21 cellular contexts compared by ENCODE assay signal in genomic region chr12:49865109-49865781, GRCh38. TPM values are rescaled to one million over a fixed set of nuclear protein-coding genes. Genes with fewer than 3 reads are reported as not detected.
DNase-seq lines count a peak whose midpoint lies in the region; ATAC-seq and TF ChIP-seq lines count a peak whose summit lies in the region.
"Had no signal": no experiment of that assay in that cellular context is flagged by ENCODE, and none has a peak within 500 bp of the region (broad histone marks: within the 10 kb centered on the region; RNA-seq: fewer than 3 reads in every experiment).

No MANE protein-coding gene starts in this region.

- no peak overlapping the region for H2BK12ac ChIP-seq in neuronal stem cell (ENCODE audit: low read length)

- H3K9ac ChIP-seq in Karpas-422 (ENCODE audit: low read length), result no peak overlapping the region
- H3K9ac ChIP-seq in neuronal stem cell (ENCODE audit: low read depth, low read length, poor library complexity), result no peak overlapping the region
- H3K9ac ChIP-seq: KMS-11 had no signal

- H3K14ac ChIP-seq in neuronal stem cell (ENCODE audit: low read length), result peak overlapping the region; percentile 71

- POLR2A ChIA-PET in PC-9 (lab: Charles Lee; ENCODE audit: unreplicated experiment), result no interaction called here

- CTCF ChIA-PET in activated CD8-positive, alpha-beta memory T cell treated with anti-CD3 and anti-CD28 coated beads, Interleukin-2, amount 10 ng/mL, durations not matched to agents 7 days and 5 days (lab: Charles Lee), result interaction anchor here (1.2 to 1.5 kb wide), 4 partner anchors 11 to 102 kb away, joined by 3 to 9 read pairs (median 4); no protein-coding TSS in a partner anchor
- CTCF ChIA-PET in PC-9 (lab: Charles Lee), result interaction anchor here (3.6 kb wide), 1 partner anchor 102 kb away, joined by 20 read pairs; no protein-coding TSS in a partner anchor

- H3K9me2 ChIP-seq in Karpas-422 (replicated peaks; ENCODE audit: insufficient read depth, low read length), result no peaks in the 10 kb centered on the region
- H3K9me2 ChIP-seq in PC-9 (ENCODE audit: insufficient read depth), result no peaks in the 10 kb centered on the region

- no peaks in the 10 kb centered on the region for H3K79me1 ChIP-seq in neuronal stem cell (ENCODE audit: low read depth, low read length)

- H2BK120ac ChIP-seq in neuronal stem cell (ENCODE audit: low read depth, low read length), result no peak overlapping the region

- no peak overlapping the region for H3K4ac ChIP-seq in neuronal stem cell (ENCODE audit: low read length)

- no peaks in the 10 kb centered on the region for H3K79me2 ChIP-seq in Karpas-422 (ENCODE audit: low read length)
- no peaks in the 10 kb centered on the region for H3K79me2 ChIP-seq in PC-9 (ENCODE audit: low read depth)

- no peak overlapping the region for H3K27ac ChIP-seq in Karpas-422 (ENCODE audit: low read length)
- no peak overlapping the region for H3K27ac ChIP-seq in neuronal stem cell (replicated peaks; ENCODE audit: low read length)
- no peak overlapping the region for H3K27ac ChIP-seq in PC-9
- H3K27ac ChIP-seq: KMS-11 had no signal

- no peak overlapping the region for H3K18ac ChIP-seq in neuronal stem cell (ENCODE audit: low read length)

- H3K27ac Mint-ChIP-seq in activated CD8-positive, alpha-beta memory T cell treated with anti-CD3 and anti-CD28 coated beads, Interleukin-2, amount 10 ng/mL, durations not matched to agents 7 days and 5 days, result no peak overlapping the region
- no peak overlapping the region for H3K27ac Mint-ChIP-seq in stimulated activated naive CD8-positive, alpha-beta T cell treated with anti-CD3 and anti-CD28 coated beads, Interleukin-15, amount 100 ng/mL, for 72 hours
- H3K27ac Mint-ChIP-seq: CD8-positive, alpha-beta T cell had no signal

- no peaks in the 10 kb centered on the region for H3K9me3 Mint-ChIP-seq in activated CD8-positive, alpha-beta memory T cell treated with anti-CD3 and anti-CD28 coated beads, Interleukin-2, amount 10 ng/mL, durations not matched to agents 7 days and 5 days (ENCODE audit: low read depth)
- H3K9me3 Mint-ChIP-seq in stimulated activated naive CD8-positive, alpha-beta T cell treated with anti-CD3 and anti-CD28 coated beads, Interleukin-15, amount 100 ng/mL, for 72 hours, result no peaks in the 10 kb centered on the region
- H3K9me3 Mint-ChIP-seq: CD8-positive, alpha-beta T cell had no signal

- no TSS peak for BruUV-seq in PC-9 (replicated peaks; lab: Mats Ljungman, UMichigan)

- WGBS in neuronal stem cell (ENCODE audit: extremely low coverage in 2 of 2, insufficient read length in 2 of 2, insufficient replicate concordance in 1 of 2), 2 donors, result no CpG with 5 or more reads among the region's 13 CpGs

- H3K36me3 ChIP-seq in Karpas-422 (ENCODE audit: insufficient read depth, low read length) (no peaks in the 10 kb centered on the region), neuronal stem cell (replicated peaks in 1 of 2; ENCODE audit: control insufficient read depth in 2 of 2, insufficient read depth in 2 of 2, low read length in 2 of 2) (no peaks in the 10 kb centered on the region), PC-9 (ENCODE audit: low read depth) (no peaks in the 10 kb centered on the region)

- H3F3A ChIP-seq in PC-9 (ENCODE audit: insufficient read depth, low read depth), result peaks cover 8% of the 10 kb centered on the region; the same call in 1 of the 2 replicates

- no peak overlapping the region for H3K4me3 ChIP-seq in Karpas-422 (ENCODE audit: low read length)
- no peak overlapping the region for H3K4me3 ChIP-seq in neuronal stem cell (ENCODE audit: low read length in 2 of 2)
- H3K4me3 ChIP-seq in PC-9, result no peak overlapping the region

- H3K9me3 ChIP-seq in Karpas-422 (ENCODE audit: low read length) (no peaks in the 10 kb centered on the region), neuronal stem cell (replicated peaks in 1 of 2; ENCODE audit: control insufficient read depth in 2 of 2, insufficient read depth in 1 of 2, low read depth in 1 of 2, low read length in 2 of 2) (no peaks in the 10 kb centered on the region), PC-9 (ENCODE audit: insufficient read depth, low read depth) (no peaks in the 10 kb centered on the region)

- no peak overlapping the region for H2AK5ac ChIP-seq in neuronal stem cell (ENCODE audit: low read depth, low read length)

- no peak overlapping the region for H4K91ac ChIP-seq in neuronal stem cell (ENCODE audit: low read depth, low read length, poor library complexity)

- H3K27me3 ChIP-seq in Karpas-422 (ENCODE audit: low read length), result no peaks in the 10 kb centered on the region
- H3K27me3 ChIP-seq in neuronal stem cell (ENCODE audit: control insufficient read depth in 3 of 3, insufficient read depth in 3 of 3, low read depth in 1 of 3, low read length in 3 of 3), result peaks cover 0 to 61% (median 0%) of the 10 kb centered on the region in 3 experiments
- no peaks in the 10 kb centered on the region for H3K27me3 ChIP-seq in PC-9 (ENCODE audit: insufficient read depth, low read depth)

- no peak overlapping the region for H2BK5ac ChIP-seq in neuronal stem cell (ENCODE audit: low read length)

- H3K4me2 ChIP-seq in Karpas-422 (ENCODE audit: low read depth, low read length, poor library complexity, severe bottlenecking) (no peak overlapping the region), neuronal stem cell (ENCODE audit: insufficient read depth, low read length, poor library complexity, severe bottlenecking) (no peak overlapping the region), PC-9 (no peak overlapping the region)
- H3K4me2 ChIP-seq: KMS-11 had no signal

- H3K36me3 Mint-ChIP-seq in activated CD8-positive, alpha-beta memory T cell treated with anti-CD3 and anti-CD28 coated beads, Interleukin-2, amount 10 ng/mL, durations not matched to agents 7 days and 5 days, result no peaks in the 10 kb centered on the region
- H3K36me3 Mint-ChIP-seq: CD8-positive, alpha-beta T cell had no signal

- H3K23ac ChIP-seq in neuronal stem cell (ENCODE audit: low read depth, low read length, poor library complexity), result no peak overlapping the region

- H4K8ac ChIP-seq in neuronal stem cell (ENCODE audit: low read depth, low read length), result no peak overlapping the region

- intact Hi-C loops in PC-9 (cut with micrococcal nuclease; ENCODE audit: unreplicated experiment), result loop anchor here (5.0 kb wide), 2 partner anchors 42 to 302 kb away; partner anchors contain the start of gene CERS5

- peaks cover 36% of the 10 kb centered on the region for H3K4me1 ChIP-seq in Karpas-422 (ENCODE audit: low read length)
- no peaks in the 10 kb centered on the region for H3K4me1 ChIP-seq in neuronal stem cell (ENCODE audit: control insufficient read depth in 2 of 2, insufficient read depth in 1 of 2, low read depth in 1 of 2, low read length in 2 of 2)
- H3K4me1 ChIP-seq in PC-9 (replicated peaks; ENCODE audit: insufficient read depth), result peaks cover 30% of the 10 kb centered on the region

- peaks cover 9% of the 10 kb centered on the region for H3K27me3 Mint-ChIP-seq in activated CD8-positive, alpha-beta memory T cell treated with anti-CD3 and anti-CD28 coated beads, Interleukin-2, amount 10 ng/mL, durations not matched to agents 7 days and 5 days
- H3K27me3 Mint-ChIP-seq in stimulated activated naive CD8-positive, alpha-beta T cell treated with anti-CD3 and anti-CD28 coated beads, Interleukin-15, amount 100 ng/mL, for 72 hours, result peaks cover 9% of the 10 kb centered on the region

- no peaks in the 10 kb centered on the region for H3K4me1 Mint-ChIP-seq in activated CD8-positive, alpha-beta memory T cell treated with anti-CD3 and anti-CD28 coated beads, Interleukin-2, amount 10 ng/mL, durations not matched to agents 7 days and 5 days
- H3K4me1 Mint-ChIP-seq in stimulated activated naive CD8-positive, alpha-beta T cell treated with anti-CD3 and anti-CD28 coated beads, Interleukin-15, amount 100 ng/mL, for 72 hours, result no peaks in the 10 kb centered on the region

- TF ChIP-seq CTCF in PC-9 (conservative IDR thresholded peaks at IDR 0.05), result no peak

- H4K20me1 ChIP-seq in Karpas-422 (ENCODE audit: insufficient read depth, low read depth, low read length) (no peaks in the 10 kb centered on the region), PC-9 (ENCODE audit: insufficient read depth) (no peaks in the 10 kb centered on the region)

- peak; percentile 28 for DNase-seq in activated CD8-positive, alpha-beta memory T cell treated with anti-CD3 and anti-CD28 coated beads, Interleukin-2, amount 10 ng/mL, durations not matched to agents 7 days and 5 days
- no peak for DNase-seq in activated CD8-positive, alpha-beta memory T cell treated with anti-CD3 and anti-CD28 coated beads, Interleukin-2, amount 50 U/mL, for 4 hours
- DNase-seq in Karpas-422 (peak; percentile 33), ecto neural progenitor cell (ENCODE audit: low spot score) (peak; percentile 44), neuronal stem cell (ENCODE audit: low spot score) (no peak), PC-9 (no peak)
- DNase-seq in stimulated activated naive CD8-positive, alpha-beta T cell treated with anti-CD3 and anti-CD28 coated beads, Interleukin-15, amount 100 ng/mL, for 72 hours, result no peak
- DNase-seq: 8988T, AML-193, C1 segment of cervical spinal cord, Calu3, DMS53, GF-D8, NCI-H1105, NCI-H2029, NCI-H226, NCI-H510A treated with DMSO at 0.1 percent for 48 hours, NCI-H774 had no signal

- no peak overlapping the region for H2BK15ac ChIP-seq in neuronal stem cell (ENCODE audit: low read length)

- ATAC-seq in activated CD8-positive, alpha-beta memory T cell treated with anti-CD3 and anti-CD28 coated beads, Interleukin-2, amount 10 ng/mL, durations not matched to agents 7 days and 5 days, result no peak
- no peak for ATAC-seq in GM19467 (IDR thresholded peaks at IDR 0.05; ENCODE audit: unreplicated experiment)
- ATAC-seq in stimulated activated naive CD8-positive, alpha-beta T cell treated with anti-CD3 and anti-CD28 coated beads, Interleukin-15, amount 100 ng/mL, for 72 hours, result no peak
- ATAC-seq: CD8-positive, alpha-beta T cell had no signal

- H3K4me3 Mint-ChIP-seq in activated CD8-positive, alpha-beta memory T cell treated with anti-CD3 and anti-CD28 coated beads, Interleukin-2, amount 10 ng/mL, durations not matched to agents 7 days and 5 days, result no peak overlapping the region
- H3K4me3 Mint-ChIP-seq in stimulated activated naive CD8-positive, alpha-beta T cell treated with anti-CD3 and anti-CD28 coated beads, Interleukin-15, amount 100 ng/mL, for 72 hours, result no peak overlapping the region
- H3K4me3 Mint-ChIP-seq: CD8-positive, alpha-beta T cell had no signal

- H2AFZ ChIP-seq in Karpas-422 (ENCODE audit: low read length) (no peak overlapping the region), neuronal stem cell (ENCODE audit: low read length) (no peak overlapping the region), PC-9 (no peak overlapping the region)

RNA-seq across cellular contexts. Expression of gene BCDIN3D, which starts 22.3 kb away (rescaled TPM):
- 1 to 10 TPM; 8.2 to 8.3 TPM for total RNA-seq in activated CD8-positive, alpha-beta memory T cell treated with anti-CD3 and anti-CD28 coated beads, Interleukin-2, amount 10 ng/mL, durations not matched to agents 7 days and 5 days
- total RNA-seq in Karpas-422 (2014; rRNA removed; shearing (Covaris generic); ENCODE audit: low replicate concordance), result 5.8 and 10.2 TPM in 2 replicates
- 5.6 TPM for polyA plus RNA-seq in neuronal stem cell (2013, experiment 1 of 2)
- polyA plus RNA-seq in neuronal stem cell (2013, experiment 2 of 2), result 6.0 TPM
- 2.5 and 4.7 TPM in 2 replicates for total RNA-seq in PC-9 (2021)

RNA-seq across cellular contexts. Expression of gene NCKAP5L, which starts 37.0 kb away (rescaled TPM):
- 1 to 10 TPM; 1.1 to 1.4 TPM for total RNA-seq in activated CD8-positive, alpha-beta memory T cell treated with anti-CD3 and anti-CD28 coated beads, Interleukin-2, amount 10 ng/mL, durations not matched to agents 7 days and 5 days
- 17.3 and 25.2 TPM in 2 replicates for total RNA-seq in Karpas-422 (2014; rRNA removed; shearing (Covaris generic); ENCODE audit: low replicate concordance)
- polyA plus RNA-seq in neuronal stem cell (2013, experiment 1 of 2), result 12.5 TPM
- 13.0 TPM for polyA plus RNA-seq in neuronal stem cell (2013, experiment 2 of 2)
- total RNA-seq in PC-9 (2021), result 20.5 and 20.9 TPM in 2 replicates

RNA-seq across cellular contexts. Expression of gene FAIM2, which starts 38.5 kb away (rescaled TPM):
- under 1 TPM; 0.05 to 0.06 TPM for total RNA-seq in activated CD8-positive, alpha-beta memory T cell treated with anti-CD3 and anti-CD28 coated beads, Interleukin-2, amount 10 ng/mL, durations not matched to agents 7 days and 5 days
- 27.4 and 49.8 TPM in 2 replicates for total RNA-seq in Karpas-422 (2014; rRNA removed; shearing (Covaris generic); ENCODE audit: low replicate concordance)
- polyA plus RNA-seq in neuronal stem cell (2013, experiment 1 of 2), result 5.6 TPM
- 4.9 TPM for polyA plus RNA-seq in neuronal stem cell (2013, experiment 2 of 2)
- not detected in 2 replicates for total RNA-seq in PC-9 (2021)
- total RNA-seq: Calu3; CD8-positive, alpha-beta T cell had no signal

Comparison
In these comparisons a context has a peak if more than half of its experiments do, and no peak if none do; other contexts are left out.
1. DNase-seq: peak in activated CD8-positive, alpha-beta memory T cell treated with anti-CD3 and anti-CD28 coated beads, Interleukin-2, amount 10 ng/mL, durations not matched to agents 7 days and 5 days (single experiment), Karpas-422 (single experiment) and ecto neural progenitor cell (single experiment); none in activated CD8-positive, alpha-beta memory T cell treated with anti-CD3 and anti-CD28 coated beads, Interleukin-2, amount 50 U/mL, for 4 hours (single experiment), neuronal stem cell (single experiment), PC-9 (0 of 2) and stimulated activated naive CD8-positive, alpha-beta T cell treated with anti-CD3 and anti-CD28 coated beads, Interleukin-15, amount 100 ng/mL, for 72 hours (0 of 2).
2. RNA of gene FAIM2, which starts 38.5 kb away (total RNA-seq): 27.4 to 49.8 TPM in Karpas-422; 0.05 to 0.06 TPM in activated CD8-positive, alpha-beta memory T cell treated with anti-CD3 and anti-CD28 coated beads, Interleukin-2, amount 10 ng/mL, durations not matched to agents 7 days and 5 days and not detected in PC-9; every median in the first group is over 10 times any median in the second.